1 cellular context compared by ENCODE assay signal in genomic region chr6:149318581-149319286, GRCh38.
TF ChIP-seq lines count a peak whose summit lies in the region.

No MANE protein-coding gene starts in this region.

TF ChIP-seq in K562, 482 proteins besides CTCF, POLR2A, EP300 and RAD21 (continued from another document):
- TF ChIP-seq PTBP1 (IDR thresholded peaks at IDR 0.05; ENCODE audit: low read depth, low read length) (no peak), ZNF263 (CRISPR knock-in tag; IDR thresholded peaks at IDR 0.05; ENCODE audit: borderline replicate concordance) (no peak), CEBPB (tag; IDR thresholded peaks at IDR 0.05) (peak; percentile 50; the same call in 1 of the 2 replicates), RFX7 (CRISPR knock-in tag; IDR thresholded peaks at IDR 0.05) (no peak)
TF ChIP-seq in K562: peak in this region for 13.
